In the genomic region with DNA sequence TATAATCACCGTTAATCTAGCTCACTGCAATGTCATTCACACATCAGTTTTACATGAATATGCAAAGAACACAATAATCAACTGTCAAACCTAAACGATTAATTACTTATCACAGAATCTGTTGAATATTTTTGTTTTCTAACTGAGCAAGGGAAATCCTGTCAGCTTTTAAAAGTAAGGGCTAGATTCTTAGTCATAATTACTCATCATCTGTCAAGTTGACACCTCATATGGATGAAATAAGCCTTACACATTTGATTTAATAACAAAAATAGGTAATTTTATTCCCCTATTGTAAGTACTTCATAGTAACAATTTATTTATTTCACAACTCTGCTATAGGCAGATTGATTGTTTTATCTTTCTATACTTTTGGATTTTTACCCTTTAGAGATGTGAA, we compare ENCODE assay signal across 25 cellular contexts. TPM values are rescaled to one million over a fixed set of nuclear protein-coding genes. Genes with fewer than 3 reads are reported as not detected.
DNase-seq lines count a peak whose midpoint lies in the region; FAIRE-seq and TF ChIP-seq lines count a peak whose summit lies in the region.
"Had no signal": no experiment of that assay in that cellular context is flagged by ENCODE, and none has a peak within 500 bp of the region (broad histone marks: within the 10 kb centered on the region; RNA-seq: fewer than 3 reads in every experiment).

No MANE protein-coding gene starts in this region.

- H3K27me3 ChIP-seq in bronchial epithelial cell (ENCODE audit: control insufficient read depth, insufficient read depth, low read length), result no peaks in the 10 kb centered on the region
- no peaks in the 10 kb centered on the region for H3K27me3 ChIP-seq in small intestine (ENCODE audit: control insufficient read depth in 2 of 2, insufficient read depth in 2 of 2, low read length in 2 of 2)
- H3K27me3 ChIP-seq: BLaER1 treated with 17β-estradiol and CSF1 and Interleukin-3, amounts not matched to agents 10 nM and 100 nM had no signal

- H3K36me3 ChIP-seq in bronchial epithelial cell (ENCODE audit: control insufficient read depth, insufficient read depth, low read length), result peaks cover 7% of the 10 kb centered on the region
- H3K36me3 ChIP-seq in small intestine (ENCODE audit: control insufficient read depth in 2 of 2, insufficient read depth in 2 of 2, low read length in 2 of 2), result peaks cover 0 to 5% of the 10 kb centered on the region in 2 donors

- H3K4me3 Mint-ChIP-seq in immature natural killer cell (no peak overlapping the region), nephron progenitor cell (no peak overlapping the region)
- H3K4me3 Mint-ChIP-seq: CD8-positive, alpha-beta T cell; GM23338 had no signal

- no peaks in the 10 kb centered on the region for H3K9me3 ChIP-seq in small intestine (ENCODE audit: control insufficient read depth, low read depth)
- H3K9me3 ChIP-seq: BLaER1 treated with 17β-estradiol and CSF1 and Interleukin-3, amounts not matched to agents 10 nM and 100 nM had no signal

- peaks cover 28 to 31% (median 31%) of the 10 kb centered on the region in 3 donors for H3K36me3 Mint-ChIP-seq in immature natural killer cell
- H3K36me3 Mint-ChIP-seq in nephron progenitor cell (ENCODE audit: low read depth), result peaks cover 57% of the 10 kb centered on the region

- H3K9me3 Mint-ChIP-seq in immature natural killer cell (no peaks in the 10 kb centered on the region), nephron progenitor cell (no peaks in the 10 kb centered on the region)
- H3K9me3 Mint-ChIP-seq: CD8-positive, alpha-beta T cell; GM23338 had no signal

- DNase-seq in D721Med (ENCODE audit: insufficient read length, low spot score) (no peak), bronchial epithelial cell (ENCODE audit: low read depth) (peak; percentile 74), epithelial cell of esophagus (ENCODE audit: low read depth) (peak; percentile 47), small intestine (no peak), immature natural killer cell (no peak), SW480 (ENCODE audit: low spot score) (no peak), nephron progenitor cell (no peak)
- DNase-seq in stimulated activated CD4-positive, alpha-beta T cell treated with anti-CD3 and anti-CD28 coated beads, Interleukin-2, amount 100 ng/mL, for 48 hours, result no peak
- DNase-seq: 8988T; Calu3; CD8-positive, alpha-beta T cell; DMS 273 treated with DMSO at 0.1 percent for 48 hours; DMS53; DND-41; EL; HCEC 1CT had no signal

- H3K27ac ChIP-seq in small intestine (ENCODE audit: low read depth in 1 of 2, low read length in 1 of 2), result no peak overlapping the region
- H3K27ac ChIP-seq: BLaER1 treated with 17β-estradiol and CSF1 and Interleukin-3, amounts not matched to agents 10 nM and 100 nM; HL-60 had no signal

- TF ChIP-seq CTCF in D721Med (IDR thresholded peaks at IDR 0.05; ENCODE audit: insufficient read depth, missing control alignments) (no peak), bronchial epithelial cell (IDR thresholded peaks at IDR 0.05; ENCODE audit: insufficient read depth, low read length, severe bottlenecking) (no peak), epithelial cell of esophagus (IDR thresholded peaks at IDR 0.05; ENCODE audit: insufficient read depth, low read depth, low read length, missing control alignments) (no peak), nephron progenitor cell (IDR thresholded peaks at IDR 0.05) (no peak)

- FAIRE-seq in D721Med (lab: Jason Lieb, UNC) (peak; percentile 21), bronchial epithelial cell (lab: Jason Lieb, UNC) (no peak), small intestine (lab: Jason Lieb, UNC) (peak; percentile 81)
- FAIRE-seq: GM12892, GM18507, H54 had no signal

- H3K27me3 Mint-ChIP-seq in immature natural killer cell (ENCODE audit: low read depth in 3 of 3) (peaks cover 0 to 2% (median 0%) of the 10 kb centered on the region in 3 donors), nephron progenitor cell (ENCODE audit: low read depth, poor library complexity) (no peaks in the 10 kb centered on the region)

- H3K4me1 Mint-ChIP-seq in immature natural killer cell (no peaks in the 10 kb centered on the region), nephron progenitor cell (no peaks in the 10 kb centered on the region)

- no peak overlapping the region for H3K27ac Mint-ChIP-seq in immature natural killer cell
- H3K27ac Mint-ChIP-seq in nephron progenitor cell, result no peak overlapping the region
- H3K27ac Mint-ChIP-seq: CD8-positive, alpha-beta T cell; GM23338 had no signal

- no peaks in the 10 kb centered on the region for H3K4me1 ChIP-seq in small intestine (ENCODE audit: control insufficient read depth in 2 of 2, insufficient read depth in 1 of 2, low read depth in 1 of 2, low read length in 1 of 2)

- H3K4me3 ChIP-seq in bronchial epithelial cell (ENCODE audit: low read depth, low read length), result no peak overlapping the region
- H3K4me3 ChIP-seq in epithelial cell of esophagus (ENCODE audit: low read length), result no peak overlapping the region
- no peak overlapping the region for H3K4me3 ChIP-seq in small intestine (ENCODE audit: low read depth in 1 of 2, low read length in 2 of 2)
- H3K4me3 ChIP-seq: BLaER1 treated with 17β-estradiol and CSF1 and Interleukin-3, amounts not matched to agents 10 nM and 100 nM; GM23338 had no signal

- WGBS in small intestine, 3 donors, result 79 to 92% (median 91%) methylated on average over 2 of the region's 2 CpGs

RNA-seq across cellular contexts. Expression of gene TMA16, which starts 32.7 kb away (rescaled TPM):
- total RNA-seq in bronchial epithelial cell, result 23.6 and 43.4 TPM in 2 replicates
- 10 to 100 TPM in 1 of 3 donors, 1 to 10 TPM in 2; 3.8 to 16.9 (median 4.6) TPM for polyA plus RNA-seq in small intestine
- 10 to 100 TPM in 2 of 3 donors, 1 to 10 TPM in 1; 8.7 to 12.8 (median 10.8) TPM for polyA plus RNA-seq in immature natural killer cell

RNA-seq across cellular contexts. Expression of gene TKTL2, which starts 53.6 kb away (rescaled TPM):
- total RNA-seq in bronchial epithelial cell, result under 0.01 TPM in 1 of 2 replicates, not detected in the other
- polyA plus RNA-seq in small intestine (not detected), immature natural killer cell (not detected)
- total RNA-seq: A673; Calu3; CD8-positive, alpha-beta T cell; HT1080 had no signal
- polyA plus RNA-seq: AG04450, GM23338 had no signal

Comparison
In these comparisons a context has a peak if more than half of its experiments do, and no peak if none do; other contexts are left out.
1. DNase-seq: peak in bronchial epithelial cell (single experiment) and epithelial cell of esophagus (single experiment); none in D721Med (single experiment), small intestine (single experiment), immature natural killer cell (0 of 3), SW480 (single experiment), nephron progenitor cell (single experiment) and stimulated activated CD4-positive, alpha-beta T cell treated with anti-CD3 and anti-CD28 coated beads, Interleukin-2, amount 100 ng/mL, for 48 hours (0 of 2).